ENCODE assay signal across 11 cellular contexts in the genomic region with DNA sequence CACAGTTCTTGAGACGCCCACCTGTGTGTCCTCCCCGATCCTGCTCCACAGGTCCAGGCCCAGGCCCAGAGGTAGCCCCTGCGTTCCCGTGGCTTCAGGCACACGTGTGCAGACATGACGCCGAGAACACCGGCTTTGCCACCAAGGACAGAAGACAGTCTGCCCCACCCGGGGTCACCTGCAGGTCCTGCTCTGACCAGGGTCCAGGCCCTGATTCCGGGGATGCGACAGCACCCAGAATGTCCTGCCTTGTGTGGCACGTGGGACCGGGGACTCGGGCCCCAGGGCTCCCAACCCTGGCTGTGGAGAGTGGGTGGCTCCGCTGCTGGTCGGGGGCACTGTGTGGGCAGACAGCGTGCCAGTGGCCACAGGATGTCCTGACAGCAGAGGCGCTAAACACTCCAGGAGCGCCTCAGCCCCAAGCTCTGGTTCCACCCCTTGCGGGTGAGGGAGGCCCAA.
"Had no signal": no experiment of that assay in that cellular context is flagged by ENCODE, and none has a peak within 500 bp of the region (broad histone marks: within the 10 kb centered on the region; RNA-seq: fewer than 3 reads in every experiment).

No MANE protein-coding gene starts in this region.

- H3K27me3 ChIP-seq: cardiac muscle cell, hepatocyte, testis, upper lobe of left lung had no signal

- H3K27ac Mint-ChIP-seq: activated naive CD8-positive, alpha-beta T cell; nephron progenitor cell had no signal

- H3K27me3 Mint-ChIP-seq: activated naive CD8-positive, alpha-beta T cell had no signal

- H3K27ac ChIP-seq: cardiac muscle cell, epithelial cell of prostate, hepatocyte, testis, upper lobe of left lung had no signal

- DNase-seq: activated CD4-positive, alpha-beta T cell treated with anti-CD3 and anti-CD28 coated beads, Interleukin-2, amount 50 U/mL, for 4 hours; activated CD4-positive, CD25-positive, alpha-beta regulatory T cell treated with anti-CD3 and anti-CD28 coated beads, Interleukin-2, amount 50 U/mL, for 72 hours; nephron progenitor cell; occipital lobe; T1000 had no signal

- H3K4me1 ChIP-seq: upper lobe of left lung had no signal

- H3K9me3 ChIP-seq: testis, upper lobe of left lung had no signal

- H3K4me3 Mint-ChIP-seq: activated naive CD8-positive, alpha-beta T cell; nephron progenitor cell had no signal

- H3K4me3 ChIP-seq: cardiac muscle cell, hepatocyte had no signal
